ENCODE assay signal across 1 cellular context in the genomic region with DNA sequence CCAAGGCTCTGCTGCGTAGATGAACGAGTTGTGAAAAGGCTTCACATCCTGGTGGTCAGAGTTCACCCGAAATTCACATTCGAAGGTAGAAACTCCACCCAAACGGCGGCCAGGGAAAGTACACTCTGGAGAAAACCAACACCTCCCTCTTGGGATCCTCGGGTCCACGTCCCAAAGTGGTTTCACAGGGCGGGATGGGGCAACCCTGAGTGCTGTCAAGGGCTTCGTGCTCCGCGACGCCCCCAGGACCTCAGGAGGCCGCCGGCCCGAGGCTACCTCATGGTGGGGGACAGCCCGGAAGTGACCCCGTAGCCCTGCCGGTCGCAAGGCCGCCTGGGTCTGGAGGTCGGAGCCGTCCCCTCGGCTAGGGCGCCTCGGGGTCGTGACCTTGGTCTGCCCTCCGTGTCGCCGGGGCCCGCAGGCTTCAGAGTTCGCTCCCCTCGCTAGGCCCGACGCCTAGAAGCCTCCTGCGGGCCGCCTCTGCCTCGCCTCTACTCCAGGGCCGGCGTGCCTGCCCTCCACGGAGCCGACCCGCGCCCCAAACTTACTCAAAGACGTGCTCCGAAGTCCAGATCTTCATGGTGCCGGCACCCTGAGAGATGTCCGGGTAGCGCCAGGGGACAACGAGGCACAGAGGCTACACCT.
TF ChIP-seq lines count a peak whose summit lies in the region.

A gene (minus strand): TSS at position 636 of the 645 bp plus-strand sequence. CDS start 56 bp downstream, at position 580.

TF ChIP-seq in WTC11, 78 proteins besides CTCF, POLR2A, EP300 and RAD21 (continued from another document and continues in another):
- TF ChIP-seq, protein P1, sequence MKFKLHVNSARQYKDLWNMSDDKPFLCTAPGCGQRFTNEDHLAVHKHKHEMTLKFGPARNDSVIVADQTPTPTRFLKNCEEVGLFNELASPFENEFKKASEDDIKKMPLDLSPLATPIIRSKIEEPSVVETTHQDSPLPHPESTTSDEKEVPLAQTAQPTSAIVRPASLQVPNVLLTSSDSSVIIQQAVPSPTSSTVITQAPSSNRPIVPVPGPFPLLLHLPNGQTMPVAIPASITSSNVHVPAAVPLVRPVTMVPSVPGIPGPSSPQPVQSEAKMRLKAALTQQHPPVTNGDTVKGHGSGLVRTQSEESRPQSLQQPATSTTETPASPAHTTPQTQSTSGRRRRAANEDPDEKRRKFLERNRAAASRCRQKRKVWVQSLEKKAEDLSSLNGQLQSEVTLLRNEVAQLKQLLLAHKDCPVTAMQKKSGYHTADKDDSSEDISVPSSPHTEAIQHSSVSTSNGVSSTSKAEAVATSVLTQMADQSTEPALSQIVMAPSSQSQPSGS (CRISPR knock-in tag; IDR thresholded peaks at IDR 0.05; ENCODE audit: borderline replicate concordance, low read depth): 0 out of 2 replicates have a peak, but pooled peaks have one; percentile 14
- TF ChIP-seq, protein P2, sequence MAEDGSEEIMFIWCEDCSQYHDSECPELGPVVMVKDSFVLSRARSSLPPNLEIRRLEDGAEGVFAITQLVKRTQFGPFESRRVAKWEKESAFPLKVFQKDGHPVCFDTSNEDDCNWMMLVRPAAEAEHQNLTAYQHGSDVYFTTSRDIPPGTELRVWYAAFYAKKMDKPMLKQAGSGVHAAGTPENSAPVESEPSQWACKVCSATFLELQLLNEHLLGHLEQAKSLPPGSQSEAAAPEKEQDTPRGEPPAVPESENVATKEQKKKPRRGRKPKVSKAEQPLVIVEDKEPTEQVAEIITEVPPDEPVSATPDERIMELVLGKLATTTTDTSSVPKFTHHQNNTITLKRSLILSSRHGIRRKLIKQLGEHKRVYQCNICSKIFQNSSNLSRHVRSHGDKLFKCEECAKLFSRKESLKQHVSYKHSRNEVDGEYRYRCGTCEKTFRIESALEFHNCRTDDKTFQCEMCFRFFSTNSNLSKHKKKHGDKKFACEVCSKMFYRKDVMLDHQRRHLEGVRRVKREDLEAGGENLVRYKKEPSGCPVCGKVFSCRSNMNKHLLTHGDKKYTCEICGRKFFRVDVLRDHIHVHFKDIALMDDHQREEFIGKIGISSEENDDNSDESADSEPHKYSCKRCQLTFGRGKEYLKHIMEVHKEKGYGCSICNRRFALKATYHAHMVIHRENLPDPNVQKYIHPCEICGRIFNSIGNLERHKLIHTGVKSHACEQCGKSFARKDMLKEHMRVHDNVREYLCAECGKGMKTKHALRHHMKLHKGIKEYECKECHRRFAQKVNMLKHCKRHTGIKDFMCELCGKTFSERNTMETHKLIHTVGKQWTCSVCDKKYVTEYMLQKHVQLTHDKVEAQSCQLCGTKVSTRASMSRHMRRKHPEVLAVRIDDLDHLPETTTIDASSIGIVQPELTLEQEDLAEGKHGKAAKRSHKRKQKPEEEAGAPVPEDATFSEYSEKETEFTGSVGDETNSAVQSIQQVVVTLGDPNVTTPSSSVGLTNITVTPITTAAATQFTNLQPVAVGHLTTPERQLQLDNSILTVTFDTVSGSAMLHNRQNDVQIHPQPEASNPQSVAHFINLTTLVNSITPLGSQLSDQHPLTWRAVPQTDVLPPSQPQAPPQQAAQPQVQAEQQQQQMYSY (CRISPR knock-in tag; IDR thresholded peaks at IDR 0.05): no peak
- peak; percentile 70; the same call in 1 of the 2 replicates for TF ChIP-seq ZNF219 (CRISPR knock-in tag; IDR thresholded peaks at IDR 0.05; ENCODE audit: borderline replicate concordance)
- no peak for TF ChIP-seq FOXJ3 (CRISPR knock-in tag; IDR thresholded peaks at IDR 0.05; ENCODE audit: borderline replicate concordance)
- no peak for TF ChIP-seq GRHL2 (CRISPR knock-in tag; IDR thresholded peaks at IDR 0.05; ENCODE audit: insufficient replicate concordance, severe bottlenecking)
- TF ChIP-seq, protein P3, sequence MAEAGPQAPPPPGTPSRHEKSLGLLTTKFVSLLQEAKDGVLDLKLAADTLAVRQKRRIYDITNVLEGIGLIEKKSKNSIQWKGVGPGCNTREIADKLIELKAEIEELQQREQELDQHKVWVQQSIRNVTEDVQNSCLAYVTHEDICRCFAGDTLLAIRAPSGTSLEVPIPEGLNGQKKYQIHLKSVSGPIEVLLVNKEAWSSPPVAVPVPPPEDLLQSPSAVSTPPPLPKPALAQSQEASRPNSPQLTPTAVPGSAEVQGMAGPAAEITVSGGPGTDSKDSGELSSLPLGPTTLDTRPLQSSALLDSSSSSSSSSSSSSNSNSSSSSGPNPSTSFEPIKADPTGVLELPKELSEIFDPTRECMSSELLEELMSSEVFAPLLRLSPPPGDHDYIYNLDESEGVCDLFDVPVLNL (CRISPR knock-in tag; IDR thresholded peaks at IDR 0.05; ENCODE audit: borderline replicate concordance, low read depth): no peak
- no peak for TF ChIP-seq CBFB (CRISPR knock-in tag; IDR thresholded peaks at IDR 0.05; ENCODE audit: low read depth)
- TF ChIP-seq RELA (CRISPR knock-in tag; IDR thresholded peaks at IDR 0.05; ENCODE audit: borderline replicate concordance): peak; percentile 75; the same call in 1 of the 2 replicates
- peak; percentile 54; the same call in 1 of the 2 replicates for TF ChIP-seq FOXK1 (CRISPR knock-in tag; IDR thresholded peaks at IDR 0.05)
- TF ChIP-seq MYBL2 (CRISPR knock-in tag; IDR thresholded peaks at IDR 0.05): peak; percentile 62; the same call in 1 of the 2 replicates
- 0 out of 2 replicates have a peak, but pooled peaks have one; percentile 42 for TF ChIP-seq ZNF317 (CRISPR knock-in tag; IDR thresholded peaks at IDR 0.05; ENCODE audit: borderline replicate concordance, low read depth)
- TF ChIP-seq NFATC4 (CRISPR knock-in tag; IDR thresholded peaks at IDR 0.05): no peak
- TF ChIP-seq, protein P4, sequence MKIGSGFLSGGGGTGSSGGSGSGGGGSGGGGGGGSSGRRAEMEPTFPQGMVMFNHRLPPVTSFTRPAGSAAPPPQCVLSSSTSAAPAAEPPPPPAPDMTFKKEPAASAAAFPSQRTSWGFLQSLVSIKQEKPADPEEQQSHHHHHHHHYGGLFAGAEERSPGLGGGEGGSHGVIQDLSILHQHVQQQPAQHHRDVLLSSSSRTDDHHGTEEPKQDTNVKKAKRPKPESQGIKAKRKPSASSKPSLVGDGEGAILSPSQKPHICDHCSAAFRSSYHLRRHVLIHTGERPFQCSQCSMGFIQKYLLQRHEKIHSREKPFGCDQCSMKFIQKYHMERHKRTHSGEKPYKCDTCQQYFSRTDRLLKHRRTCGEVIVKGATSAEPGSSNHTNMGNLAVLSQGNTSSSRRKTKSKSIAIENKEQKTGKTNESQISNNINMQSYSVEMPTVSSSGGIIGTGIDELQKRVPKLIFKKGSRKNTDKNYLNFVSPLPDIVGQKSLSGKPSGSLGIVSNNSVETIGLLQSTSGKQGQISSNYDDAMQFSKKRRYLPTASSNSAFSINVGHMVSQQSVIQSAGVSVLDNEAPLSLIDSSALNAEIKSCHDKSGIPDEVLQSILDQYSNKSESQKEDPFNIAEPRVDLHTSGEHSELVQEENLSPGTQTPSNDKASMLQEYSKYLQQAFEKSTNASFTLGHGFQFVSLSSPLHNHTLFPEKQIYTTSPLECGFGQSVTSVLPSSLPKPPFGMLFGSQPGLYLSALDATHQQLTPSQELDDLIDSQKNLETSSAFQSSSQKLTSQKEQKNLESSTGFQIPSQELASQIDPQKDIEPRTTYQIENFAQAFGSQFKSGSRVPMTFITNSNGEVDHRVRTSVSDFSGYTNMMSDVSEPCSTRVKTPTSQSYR (CRISPR knock-in tag; IDR thresholded peaks at IDR 0.05): peak; percentile 75; the same call in 1 of the 2 replicates
- 0 out of 2 replicates have a peak, but pooled peaks have one; percentile 83 for TF ChIP-seq CREB1 (CRISPR knock-in tag; IDR thresholded peaks at IDR 0.05)
- TF ChIP-seq IRF2 (CRISPR knock-in tag; IDR thresholded peaks at IDR 0.05; ENCODE audit: borderline replicate concordance, low read depth): no peak
- no peak; the same call in 1 of the 2 replicates for TF ChIP-seq NR1H2 (CRISPR knock-in tag; IDR thresholded peaks at IDR 0.05)
- TF ChIP-seq, protein P5, sequence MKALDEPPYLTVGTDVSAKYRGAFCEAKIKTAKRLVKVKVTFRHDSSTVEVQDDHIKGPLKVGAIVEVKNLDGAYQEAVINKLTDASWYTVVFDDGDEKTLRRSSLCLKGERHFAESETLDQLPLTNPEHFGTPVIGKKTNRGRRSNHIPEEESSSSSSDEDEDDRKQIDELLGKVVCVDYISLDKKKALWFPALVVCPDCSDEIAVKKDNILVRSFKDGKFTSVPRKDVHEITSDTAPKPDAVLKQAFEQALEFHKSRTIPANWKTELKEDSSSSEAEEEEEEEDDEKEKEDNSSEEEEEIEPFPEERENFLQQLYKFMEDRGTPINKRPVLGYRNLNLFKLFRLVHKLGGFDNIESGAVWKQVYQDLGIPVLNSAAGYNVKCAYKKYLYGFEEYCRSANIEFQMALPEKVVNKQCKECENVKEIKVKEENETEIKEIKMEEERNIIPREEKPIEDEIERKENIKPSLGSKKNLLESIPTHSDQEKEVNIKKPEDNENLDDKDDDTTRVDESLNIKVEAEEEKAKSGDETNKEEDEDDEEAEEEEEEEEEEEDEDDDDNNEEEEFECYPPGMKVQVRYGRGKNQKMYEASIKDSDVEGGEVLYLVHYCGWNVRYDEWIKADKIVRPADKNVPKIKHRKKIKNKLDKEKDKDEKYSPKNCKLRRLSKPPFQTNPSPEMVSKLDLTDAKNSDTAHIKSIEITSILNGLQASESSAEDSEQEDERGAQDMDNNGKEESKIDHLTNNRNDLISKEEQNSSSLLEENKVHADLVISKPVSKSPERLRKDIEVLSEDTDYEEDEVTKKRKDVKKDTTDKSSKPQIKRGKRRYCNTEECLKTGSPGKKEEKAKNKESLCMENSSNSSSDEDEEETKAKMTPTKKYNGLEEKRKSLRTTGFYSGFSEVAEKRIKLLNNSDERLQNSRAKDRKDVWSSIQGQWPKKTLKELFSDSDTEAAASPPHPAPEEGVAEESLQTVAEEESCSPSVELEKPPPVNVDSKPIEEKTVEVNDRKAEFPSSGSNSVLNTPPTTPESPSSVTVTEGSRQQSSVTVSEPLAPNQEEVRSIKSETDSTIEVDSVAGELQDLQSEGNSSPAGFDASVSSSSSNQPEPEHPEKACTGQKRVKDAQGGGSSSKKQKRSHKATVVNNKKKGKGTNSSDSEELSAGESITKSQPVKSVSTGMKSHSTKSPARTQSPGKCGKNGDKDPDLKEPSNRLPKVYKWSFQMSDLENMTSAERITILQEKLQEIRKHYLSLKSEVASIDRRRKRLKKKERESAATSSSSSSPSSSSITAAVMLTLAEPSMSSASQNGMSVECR (CRISPR knock-in tag; IDR thresholded peaks at IDR 0.05; ENCODE audit: borderline replicate concordance): 0 out of 2 replicates have a peak, but pooled peaks have one; percentile 60
- TF ChIP-seq, protein P6, sequence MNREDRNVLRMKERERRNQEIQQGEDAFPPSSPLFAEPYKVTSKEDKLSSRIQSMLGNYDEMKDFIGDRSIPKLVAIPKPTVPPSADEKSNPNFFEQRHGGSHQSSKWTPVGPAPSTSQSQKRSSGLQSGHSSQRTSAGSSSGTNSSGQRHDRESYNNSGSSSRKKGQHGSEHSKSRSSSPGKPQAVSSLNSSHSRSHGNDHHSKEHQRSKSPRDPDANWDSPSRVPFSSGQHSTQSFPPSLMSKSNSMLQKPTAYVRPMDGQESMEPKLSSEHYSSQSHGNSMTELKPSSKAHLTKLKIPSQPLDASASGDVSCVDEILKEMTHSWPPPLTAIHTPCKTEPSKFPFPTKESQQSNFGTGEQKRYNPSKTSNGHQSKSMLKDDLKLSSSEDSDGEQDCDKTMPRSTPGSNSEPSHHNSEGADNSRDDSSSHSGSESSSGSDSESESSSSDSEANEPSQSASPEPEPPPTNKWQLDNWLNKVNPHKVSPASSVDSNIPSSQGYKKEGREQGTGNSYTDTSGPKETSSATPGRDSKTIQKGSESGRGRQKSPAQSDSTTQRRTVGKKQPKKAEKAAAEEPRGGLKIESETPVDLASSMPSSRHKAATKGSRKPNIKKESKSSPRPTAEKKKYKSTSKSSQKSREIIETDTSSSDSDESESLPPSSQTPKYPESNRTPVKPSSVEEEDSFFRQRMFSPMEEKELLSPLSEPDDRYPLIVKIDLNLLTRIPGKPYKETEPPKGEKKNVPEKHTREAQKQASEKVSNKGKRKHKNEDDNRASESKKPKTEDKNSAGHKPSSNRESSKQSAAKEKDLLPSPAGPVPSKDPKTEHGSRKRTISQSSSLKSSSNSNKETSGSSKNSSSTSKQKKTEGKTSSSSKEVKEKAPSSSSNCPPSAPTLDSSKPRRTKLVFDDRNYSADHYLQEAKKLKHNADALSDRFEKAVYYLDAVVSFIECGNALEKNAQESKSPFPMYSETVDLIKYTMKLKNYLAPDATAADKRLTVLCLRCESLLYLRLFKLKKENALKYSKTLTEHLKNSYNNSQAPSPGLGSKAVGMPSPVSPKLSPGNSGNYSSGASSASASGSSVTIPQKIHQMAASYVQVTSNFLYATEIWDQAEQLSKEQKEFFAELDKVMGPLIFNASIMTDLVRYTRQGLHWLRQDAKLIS (CRISPR knock-in tag; IDR thresholded peaks at IDR 0.05; ENCODE audit: borderline replicate concordance): 0 out of 2 replicates have a peak, but pooled peaks have one; percentile 60
- TF ChIP-seq TEAD4 (CRISPR knock-in tag; IDR thresholded peaks at IDR 0.05): no peak
- TF ChIP-seq GTF2I (CRISPR knock-in tag; conservative IDR thresholded peaks at IDR 0.05): no peak
- TF ChIP-seq TCF7 (CRISPR knock-in tag; IDR thresholded peaks at IDR 0.05; ENCODE audit: low read depth): no peak
- peak; percentile 61; the same call in 1 of the 2 replicates for TF ChIP-seq JUN (CRISPR knock-in tag; IDR thresholded peaks at IDR 0.05)
- no peak for TF ChIP-seq ZNF232 (CRISPR knock-in tag; IDR thresholded peaks at IDR 0.05)
- TF ChIP-seq, protein P7, sequence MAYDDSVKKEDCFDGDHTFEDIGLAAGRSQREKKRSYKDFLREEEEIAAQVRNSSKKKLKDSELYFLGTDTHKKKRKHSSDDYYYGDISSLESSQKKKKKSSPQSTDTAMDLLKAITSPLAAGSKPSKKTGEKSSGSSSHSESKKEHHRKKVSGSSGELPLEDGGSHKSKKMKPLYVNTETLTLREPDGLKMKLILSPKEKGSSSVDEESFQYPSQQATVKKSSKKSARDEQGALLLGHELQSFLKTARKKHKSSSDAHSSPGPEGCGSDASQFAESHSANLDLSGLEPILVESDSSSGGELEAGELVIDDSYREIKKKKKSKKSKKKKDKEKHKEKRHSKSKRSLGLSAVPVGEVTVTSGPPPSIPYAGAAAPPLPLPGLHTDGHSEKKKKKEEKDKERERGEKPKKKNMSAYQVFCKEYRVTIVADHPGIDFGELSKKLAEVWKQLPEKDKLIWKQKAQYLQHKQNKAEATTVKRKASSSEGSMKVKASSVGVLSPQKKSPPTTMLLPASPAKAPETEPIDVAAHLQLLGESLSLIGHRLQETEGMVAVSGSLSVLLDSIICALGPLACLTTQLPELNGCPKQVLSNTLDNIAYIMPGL (CRISPR knock-in tag; IDR thresholded peaks at IDR 0.05): no peak
- TF ChIP-seq ZNF396 (CRISPR knock-in tag; IDR thresholded peaks at IDR 0.05; ENCODE audit: borderline replicate concordance): no peak
- TF ChIP-seq, protein P8, sequence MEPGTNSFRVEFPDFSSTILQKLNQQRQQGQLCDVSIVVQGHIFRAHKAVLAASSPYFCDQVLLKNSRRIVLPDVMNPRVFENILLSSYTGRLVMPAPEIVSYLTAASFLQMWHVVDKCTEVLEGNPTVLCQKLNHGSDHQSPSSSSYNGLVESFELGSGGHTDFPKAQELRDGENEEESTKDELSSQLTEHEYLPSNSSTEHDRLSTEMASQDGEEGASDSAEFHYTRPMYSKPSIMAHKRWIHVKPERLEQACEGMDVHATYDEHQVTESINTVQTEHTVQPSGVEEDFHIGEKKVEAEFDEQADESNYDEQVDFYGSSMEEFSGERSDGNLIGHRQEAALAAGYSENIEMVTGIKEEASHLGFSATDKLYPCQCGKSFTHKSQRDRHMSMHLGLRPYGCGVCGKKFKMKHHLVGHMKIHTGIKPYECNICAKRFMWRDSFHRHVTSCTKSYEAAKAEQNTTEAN (CRISPR knock-in tag; IDR thresholded peaks at IDR 0.05): peak; percentile 88
- TF ChIP-seq ELF4 (CRISPR knock-in tag; IDR thresholded peaks at IDR 0.05; ENCODE audit: low read depth): no peak
- TF ChIP-seq ZBTB21 (CRISPR knock-in tag; IDR thresholded peaks at IDR 0.05; ENCODE audit: borderline replicate concordance): peak; percentile 61; the same call in 1 of the 2 replicates
- no peak for TF ChIP-seq PRRX2 (CRISPR knock-in tag; IDR thresholded peaks at IDR 0.05)
- peak; percentile 86; the same call in 1 of the 2 replicates for TF ChIP-seq TP53 (CRISPR knock-in tag; IDR thresholded peaks at IDR 0.05)
